ENCODE assay signal across 8 cellular contexts in the genomic region with DNA sequence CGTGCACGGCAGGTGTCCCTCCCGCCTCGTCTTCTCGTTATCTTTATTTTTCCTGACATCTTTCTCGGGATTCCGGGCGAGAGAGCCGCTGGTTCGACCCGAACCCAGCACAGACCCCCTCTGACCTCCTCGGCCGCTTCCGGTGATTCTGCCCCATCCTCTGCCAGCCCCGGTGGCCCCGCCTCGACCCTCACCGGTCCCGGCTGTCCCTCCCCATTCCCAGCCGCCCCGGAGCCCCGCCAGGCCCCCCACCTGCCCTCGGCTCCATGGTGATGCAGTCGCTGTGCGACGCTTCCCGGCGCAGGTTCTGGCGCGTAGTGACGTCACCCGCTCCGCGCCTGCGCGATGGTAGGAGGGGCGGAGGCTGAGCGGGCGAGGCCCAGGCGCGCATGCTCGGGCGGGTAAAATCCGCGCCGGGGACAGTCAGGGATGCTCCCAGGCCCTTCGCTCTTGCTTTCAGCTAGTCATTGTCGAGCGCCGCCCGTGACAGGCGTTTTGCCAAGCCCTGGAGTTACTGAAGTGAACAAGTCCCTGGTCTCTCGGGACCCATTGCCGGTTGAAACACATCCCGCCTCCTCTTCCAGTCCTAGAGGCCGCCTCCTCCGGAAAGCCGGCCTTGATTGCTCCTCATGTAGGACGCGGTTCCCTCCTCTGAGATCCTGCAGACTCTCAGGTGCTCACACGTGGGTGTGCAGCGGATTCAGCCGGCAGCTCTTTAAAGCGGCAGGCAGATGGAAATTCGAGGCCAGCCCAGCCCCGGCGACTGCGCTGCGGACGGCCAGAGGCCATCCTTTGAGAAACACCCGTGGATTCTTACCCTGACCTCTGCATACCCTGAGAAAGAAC.
A peak's percentile ranks its signal among the peaks of the same experiment; 100 is the strongest.
DNase-seq lines count a peak whose midpoint lies in the region; FAIRE-seq and TF ChIP-seq lines count a peak whose summit lies in the region.

TSS of gene MTHFSD (minus strand) at position 319 of the 846 bp plus-strand sequence. CDS start at position 268, 51 bp downstream.

- H3K27me3 ChIP-seq in Loucy (ENCODE audit: insufficient read depth, low read length, poor library complexity, severe bottlenecking): no peaks in the 10 kb centered on the region

- H3K9me3 Mint-ChIP-seq in nephron progenitor cell: peaks cover 4% of the 10 kb centered on the region
- no peaks in the 10 kb centered on the region for H3K9me3 Mint-ChIP-seq in stimulated activated naive CD8-positive, alpha-beta T cell treated with anti-CD3 and anti-CD28 coated beads, Interleukin-15, Interleukin-2, amounts not matched to agents 100 ng/mL and 50 ng/mL, for 24 hours

- TF ChIP-seq POLR2A in H54 (IDR thresholded peaks at IDR 0.05; ENCODE audit: low read depth, low read length): peak; percentile 90
- TF ChIP-seq POLR2A in Raji (IDR thresholded peaks at IDR 0.05; ENCODE audit: insufficient read depth, low read depth, low read length): peak; percentile 95

- no peaks in the 10 kb centered on the region for H3K36me3 ChIP-seq in Loucy (ENCODE audit: insufficient read depth, low read length)

- H3K4me2 ChIP-seq in Loucy (ENCODE audit: low read depth, low read length, poor library complexity, severe bottlenecking): peak within 1 kb of the TSS; percentile 90

- peaks cover 4% of the 10 kb centered on the region; the same call in 1 of the 2 replicates for H3F3A ChIP-seq in Loucy (ENCODE audit: low read depth)

- no peaks in the 10 kb centered on the region for H4K20me1 ChIP-seq in Loucy (ENCODE audit: insufficient read depth, low read length, poor library complexity, severe bottlenecking)

- H3K4me1 ChIP-seq in Loucy (ENCODE audit: insufficient read depth, low read length, poor library complexity, severe bottlenecking): peaks cover 14% of the 10 kb centered on the region

- H3K9ac ChIP-seq in Loucy (ENCODE audit: low read depth, low read length, poor library complexity, severe bottlenecking): peak within 1 kb of the TSS; percentile 97

- peaks cover 16% of the 10 kb centered on the region for H3K27me3 Mint-ChIP-seq in nephron progenitor cell (ENCODE audit: low read depth, poor library complexity)
- no peaks in the 10 kb centered on the region for H3K27me3 Mint-ChIP-seq in stimulated activated naive CD8-positive, alpha-beta T cell treated with anti-CD3 and anti-CD28 coated beads, Interleukin-15, Interleukin-2, amounts not matched to agents 100 ng/mL and 50 ng/mL, for 24 hours

- H3K36me3 Mint-ChIP-seq in nephron progenitor cell (ENCODE audit: low read depth): peaks cover 5% of the 10 kb centered on the region
- H3K36me3 Mint-ChIP-seq in stimulated activated naive CD8-positive, alpha-beta T cell treated with anti-CD3 and anti-CD28 coated beads, Interleukin-15, Interleukin-2, amounts not matched to agents 100 ng/mL and 50 ng/mL, for 24 hours (ENCODE audit: low read depth): peaks cover 29% of the 10 kb centered on the region

- H3K9me3 ChIP-seq in Loucy (ENCODE audit: insufficient read depth, low read depth, low read length): no peaks in the 10 kb centered on the region

- H3K79me2 ChIP-seq in Loucy (ENCODE audit: insufficient read depth, low read length): peaks cover 13% of the 10 kb centered on the region

- H3K9me2 ChIP-seq in Loucy (replicated peaks; ENCODE audit: low read depth, low read length): no peaks in the 10 kb centered on the region

- DNase-seq in ELR (ENCODE audit: low read depth) (peak; percentile 93), H54 (ENCODE audit: insufficient read length, low spot score) (peak; percentile 94), fibroblast of the conjunctiva (ENCODE audit: low read depth) (peak; percentile 84), nephron progenitor cell (peak; percentile 90)
- DNase-seq in activated effector memory CD4-positive, alpha-beta T cell treated with Interleukin-2 at 50 U/mL for 16 hours: peak; percentile 93

- peak within 1 kb of the TSS; percentile 92 for H3K4me3 Mint-ChIP-seq in nephron progenitor cell
- peak within 1 kb of the TSS; percentile 94 for H3K4me3 Mint-ChIP-seq in stimulated activated naive CD8-positive, alpha-beta T cell treated with anti-CD3 and anti-CD28 coated beads, Interleukin-15, Interleukin-2, amounts not matched to agents 100 ng/mL and 50 ng/mL, for 24 hours

- peaks cover 56% of the 10 kb centered on the region for H3K4me1 Mint-ChIP-seq in nephron progenitor cell
- peaks cover 30% of the 10 kb centered on the region for H3K4me1 Mint-ChIP-seq in stimulated activated naive CD8-positive, alpha-beta T cell treated with anti-CD3 and anti-CD28 coated beads, Interleukin-15, Interleukin-2, amounts not matched to agents 100 ng/mL and 50 ng/mL, for 24 hours (ENCODE audit: low read depth)

- TF ChIP-seq CTCF in Loucy (conservative IDR thresholded peaks at IDR 0.05; ENCODE audit: low read length): no peak
- TF ChIP-seq CTCF in nephron progenitor cell (IDR thresholded peaks at IDR 0.05): no peak

- peak within 1 kb of the TSS; percentile 85 for H3K27ac Mint-ChIP-seq in nephron progenitor cell
- peak within 1 kb of the TSS; percentile 97 for H3K27ac Mint-ChIP-seq in stimulated activated naive CD8-positive, alpha-beta T cell treated with anti-CD3 and anti-CD28 coated beads, Interleukin-15, Interleukin-2, amounts not matched to agents 100 ng/mL and 50 ng/mL, for 24 hours

- peak within 1 kb of the TSS; percentile 44 for H2AFZ ChIP-seq in Loucy (ENCODE audit: low read length)

- peak within 1 kb of the TSS; percentile 98 for H3K4me3 ChIP-seq in Loucy (ENCODE audit: low read length, poor library complexity, severe bottlenecking)

- FAIRE-seq in H54 (lab: Jason Lieb, UNC): no peak

Comparison
In these comparisons a context has a peak if more than half of its experiments do, and no peak if none do; other contexts are left out.
1. Peak in every context shown above with its lines: DNase-seq and H3K4me3 ChIP-seq.